33 cellular contexts compared by ENCODE assay signal in the genomic region with DNA sequence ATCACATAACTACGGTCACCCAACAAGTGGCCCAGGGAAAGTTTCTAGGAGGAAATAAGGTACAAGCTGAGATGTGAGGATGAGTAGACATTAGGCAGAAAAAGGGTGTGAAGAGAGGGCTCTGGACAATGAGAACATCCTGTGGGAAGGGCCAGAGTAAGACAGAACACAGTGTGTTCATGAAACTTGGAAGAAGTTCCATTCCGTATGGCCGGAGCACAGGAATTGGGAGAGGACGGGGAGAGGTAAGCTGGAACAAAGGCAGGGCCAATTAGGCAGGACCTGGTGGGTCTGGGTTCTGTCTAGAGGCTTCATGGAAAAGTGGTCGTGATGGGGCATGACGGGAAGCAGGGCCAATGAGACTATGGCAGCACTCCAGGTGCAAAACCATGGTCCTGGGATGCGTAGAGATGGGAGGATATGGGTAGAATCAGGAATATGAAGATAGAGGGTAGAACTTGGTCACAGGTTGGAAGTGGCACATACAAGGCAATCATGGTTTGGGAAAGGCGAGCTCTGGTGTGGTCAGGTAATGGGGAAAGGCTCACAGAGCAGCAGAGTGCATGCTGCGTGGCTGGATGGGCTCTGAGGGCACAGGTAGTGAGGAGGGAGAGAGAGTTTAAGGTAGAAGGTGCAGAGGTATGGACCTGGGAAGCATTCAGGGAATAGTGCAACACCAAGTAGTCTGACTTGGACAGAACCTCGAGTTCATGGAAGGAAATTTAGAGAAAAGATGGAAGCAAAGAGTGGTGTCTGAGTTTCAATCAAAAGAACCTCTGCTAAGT.
"Had no signal": no experiment of that assay in that cellular context is flagged by ENCODE, and none has a peak within 500 bp of the region (broad histone marks: within the 10 kb centered on the region; RNA-seq: fewer than 3 reads in every experiment).

No MANE protein-coding gene starts in this region.

- H3K9me3 ChIP-seq: adrenal gland, body of pancreas, breast epithelium, Peyer's patch, SJSA1 had no signal

- H3K4me1 Mint-ChIP-seq: activated B cell treated with CpG ODN at 0.5 μM for 24 hours; activated CD4-positive, alpha-beta memory T cell treated with anti-CD3 and anti-CD28 coated beads, Interleukin-2, amount 10 ng/mL, durations not matched to agents 7 days and 5 days; activated naive CD4-positive, alpha-beta T cell treated with anti-CD3 and anti-CD28 coated beads, Interleukin-2, amount 50 U/mL, for 24 hours; T-cell had no signal

- H3K4me3 ChIP-seq: adrenal gland, body of pancreas, breast epithelium, Peyer's patch, SJSA1 had no signal

- ATAC-seq: body of pancreas, PC-3, SK-N-SH treated with all-trans-retinoic acid at 6 μM for 48 hours, T-cell had no signal

- DNase-seq: activated B cell treated with CpG ODN at 0.5 μM for 24 hours; activated CD4-positive, alpha-beta memory T cell treated with anti-CD3 and anti-CD28 coated beads, Interleukin-2, amount 10 ng/mL, durations not matched to agents 7 days and 5 days; activated CD4-positive, alpha-beta T cell treated with anti-CD3 and anti-CD28 coated beads for 4 hours; activated CD4-positive, CD25-positive, alpha-beta regulatory T cell treated with anti-CD3 and anti-CD28 coated beads, Interleukin-2, amount 50 U/mL, for 72 hours; activated gamma-delta T cell; activated naive CD4-positive, alpha-beta T cell treated with Interleukin-2 at 50 U/mL for 16 hours; activated T-cell treated with anti-CD3 and anti-CD28 coated beads, Interleukin-2, amount 50 U/mL, for 24 hours; adrenal gland; body of pancreas; caudate nucleus; MM.1S; MV-4-11; NCI-H1092; NCI-H1436 treated with DMSO at 0.1 percent for 48 hours; NCI-H1694 treated with DMSO at 0.1 percent for 48 hours; NCI-H2029; NCI-H345; NCI-H524 treated with DMSO at 0.1 percent for 48 hours; NK-92 treated with Interleukin-12 subunit alpha and Interleukin-12 subunit beta, amount 100 ng/mL, for 24 hours; PC-3; Peyer's patch; RPMI8226; SHP77 treated with DMSO at 0.1 percent for 48 hours; T-cell; T-helper 2 cell; T-helper 9 cell had no signal

- H3K27ac ChIP-seq: adrenal gland, body of pancreas, breast epithelium, KMS-11, Peyer's patch, SJSA1, VCaP had no signal

- H3K4me3 Mint-ChIP-seq: activated B cell treated with CpG ODN at 0.5 μM for 24 hours; activated CD4-positive, alpha-beta memory T cell treated with anti-CD3 and anti-CD28 coated beads, Interleukin-2, amount 10 ng/mL, durations not matched to agents 7 days and 5 days; activated naive CD4-positive, alpha-beta T cell treated with anti-CD3 and anti-CD28 coated beads, Interleukin-2, amount 50 U/mL, for 24 hours; activated T-cell treated with anti-CD3 and anti-CD28 coated beads, Interleukin-2, amount 50 U/mL, for 24 hours; T-cell had no signal

- H3K9ac ChIP-seq: KMS-11 had no signal

- H3K4me1 ChIP-seq: adrenal gland, body of pancreas, breast epithelium, Peyer's patch, SJSA1 had no signal

- H3K36me3 Mint-ChIP-seq: activated naive CD4-positive, alpha-beta T cell treated with anti-CD3 and anti-CD28 coated beads, Interleukin-2, amount 50 U/mL, for 24 hours; T-cell had no signal

- H3K27me3 ChIP-seq: body of pancreas, breast epithelium, Peyer's patch, SJSA1 had no signal

- H3K4me2 ChIP-seq: KMS-11 had no signal

- H3K36me3 ChIP-seq: adrenal gland, breast epithelium, Peyer's patch, SJSA1 had no signal

- H3K27ac Mint-ChIP-seq: activated B cell treated with CpG ODN at 0.5 μM for 24 hours; activated CD4-positive, alpha-beta memory T cell treated with anti-CD3 and anti-CD28 coated beads, Interleukin-2, amount 10 ng/mL, durations not matched to agents 7 days and 5 days; activated naive CD4-positive, alpha-beta T cell treated with anti-CD3 and anti-CD28 coated beads, Interleukin-2, amount 50 U/mL, for 24 hours; activated T-cell treated with anti-CD3 and anti-CD28 coated beads, Interleukin-2, amount 50 U/mL, for 24 hours; activated T-helper 2 cell treated with anti-CD3 and anti-CD28 coated beads, Interferon-gamma antibody, Interleukin-2, Interleukin-4, amounts not matched to agents 10 μg/mL and 5 μg/mL and 100 μg/mL, durations not matched to agents 14 hours and 24 hours and 36 hours; T-cell had no signal

- H3K9me3 Mint-ChIP-seq: activated B cell treated with CpG ODN at 0.5 μM for 24 hours; activated CD4-positive, alpha-beta memory T cell treated with anti-CD3 and anti-CD28 coated beads, Interleukin-2, amount 10 ng/mL, durations not matched to agents 7 days and 5 days; activated naive CD4-positive, alpha-beta T cell treated with anti-CD3 and anti-CD28 coated beads, Interleukin-2, amount 50 U/mL, for 24 hours; activated T-cell treated with anti-CD3 and anti-CD28 coated beads, Interleukin-2, amount 50 U/mL, for 24 hours; activated T-helper 2 cell treated with anti-CD3 and anti-CD28 coated beads, Interferon-gamma antibody, Interleukin-2, Interleukin-4, amounts not matched to agents 10 μg/mL and 5 μg/mL and 100 μg/mL, durations not matched to agents 14 hours and 24 hours and 36 hours; T-cell had no signal
